ENCODE assay signal across 1 cellular context in genomic region chr10:17430647-17431355, GRCh38.
TF ChIP-seq lines count a peak whose summit lies in the region.

No MANE protein-coding gene starts in this region.

TF ChIP-seq in K562, 482 proteins besides CTCF, POLR2A, EP300 and RAD21 (continued from another document):
- TF ChIP-seq ZNF384 (IDR thresholded peaks at IDR 0.05; ENCODE audit: low read depth, low read length): 0 out of 2 replicates have a peak, but pooled peaks have one; percentile 13
- 0 out of 2 replicates have a peak, but pooled peaks have one; percentile 23 for TF ChIP-seq VEZF1 (CRISPR knock-in tag; IDR thresholded peaks at IDR 0.05)
